ENCODE assay signal across 8 cellular contexts in genomic region chr7:43758861-43759683, GRCh38. TPM values are rescaled to one million over a fixed set of nuclear protein-coding genes. Genes with fewer than 3 reads are reported as not detected.
DNase-seq lines count a peak whose midpoint lies in the region; ATAC-seq and TF ChIP-seq lines count a peak whose summit lies in the region.

No MANE protein-coding gene starts in this region.

- peak overlapping the region; percentile 62 for H3K4me3 ChIP-seq in Jurkat, Clone E6-1 (ENCODE audit: low read length)

- ATAC-seq in GM21619 (IDR thresholded peaks at IDR 0.05; ENCODE audit: unreplicated experiment) = peak; percentile 57

- DNase-seq in GM10266 (ENCODE audit: extremely low spot score) (peak; percentile 69), ecto neural progenitor cell (ENCODE audit: low spot score) (peak; percentile 67), lung microvascular endothelial cell (ENCODE audit: low read depth in 2 of 2) (peak; percentile 47 to 54), NCI-H1048 (lab: John Stamatoyannopoulos, UW) (no peak)
- no peak for DNase-seq in Jurkat, Clone E6-1 (ENCODE audit: low read depth, low spot score)
- peak; percentile 52 for DNase-seq in activated CD4-positive, alpha-beta T cell treated with anti-CD3 and anti-CD28 coated beads for 48 hours
- peak; percentile 59 for DNase-seq in stimulated activated CD8-positive, alpha-beta memory T cell treated with anti-CD3 and anti-CD28 coated beads, Interleukin-4, amount 100 ng/mL, for 48 hours

- no peak for TF ChIP-seq CTCF in GM10266 (IDR thresholded peaks at IDR 0.05; ENCODE audit: control insufficient read depth, insufficient read depth, low read depth, missing control alignments)

RNA-seq across cellular contexts. Expression of gene BLVRA, which starts 0.6 kb away (rescaled TPM):
- 84.9 TPM for polyA plus RNA-seq in Jurkat, Clone E6-1 (2012; ENCODE audit: insufficient read depth, insufficient read length)
- 20.0 and 21.6 TPM in 2 replicates for total RNA-seq in lung microvascular endothelial cell

RNA-seq across cellular contexts. Expression of gene COA1, which starts 29.7 kb away (rescaled TPM):
- polyA plus RNA-seq in Jurkat, Clone E6-1 (2012; ENCODE audit: insufficient read depth, insufficient read length) = 123 TPM
- 27.0 and 29.4 TPM in 2 replicates for total RNA-seq in lung microvascular endothelial cell

Comparison
In these comparisons a context has a peak if more than half of its experiments do, and no peak if none do; other contexts are left out.
1. DNase-seq: peak in GM10266 (single experiment), activated CD4-positive, alpha-beta T cell treated with anti-CD3 and anti-CD28 coated beads for 48 hours (single experiment), ecto neural progenitor cell (single experiment), lung microvascular endothelial cell (2 of 2) and stimulated activated CD8-positive, alpha-beta memory T cell treated with anti-CD3 and anti-CD28 coated beads, Interleukin-4, amount 100 ng/mL, for 48 hours (single experiment); none in Jurkat, Clone E6-1 (single experiment) and NCI-H1048 (single experiment).